16 cellular contexts compared by ENCODE assay signal in the genomic region with DNA sequence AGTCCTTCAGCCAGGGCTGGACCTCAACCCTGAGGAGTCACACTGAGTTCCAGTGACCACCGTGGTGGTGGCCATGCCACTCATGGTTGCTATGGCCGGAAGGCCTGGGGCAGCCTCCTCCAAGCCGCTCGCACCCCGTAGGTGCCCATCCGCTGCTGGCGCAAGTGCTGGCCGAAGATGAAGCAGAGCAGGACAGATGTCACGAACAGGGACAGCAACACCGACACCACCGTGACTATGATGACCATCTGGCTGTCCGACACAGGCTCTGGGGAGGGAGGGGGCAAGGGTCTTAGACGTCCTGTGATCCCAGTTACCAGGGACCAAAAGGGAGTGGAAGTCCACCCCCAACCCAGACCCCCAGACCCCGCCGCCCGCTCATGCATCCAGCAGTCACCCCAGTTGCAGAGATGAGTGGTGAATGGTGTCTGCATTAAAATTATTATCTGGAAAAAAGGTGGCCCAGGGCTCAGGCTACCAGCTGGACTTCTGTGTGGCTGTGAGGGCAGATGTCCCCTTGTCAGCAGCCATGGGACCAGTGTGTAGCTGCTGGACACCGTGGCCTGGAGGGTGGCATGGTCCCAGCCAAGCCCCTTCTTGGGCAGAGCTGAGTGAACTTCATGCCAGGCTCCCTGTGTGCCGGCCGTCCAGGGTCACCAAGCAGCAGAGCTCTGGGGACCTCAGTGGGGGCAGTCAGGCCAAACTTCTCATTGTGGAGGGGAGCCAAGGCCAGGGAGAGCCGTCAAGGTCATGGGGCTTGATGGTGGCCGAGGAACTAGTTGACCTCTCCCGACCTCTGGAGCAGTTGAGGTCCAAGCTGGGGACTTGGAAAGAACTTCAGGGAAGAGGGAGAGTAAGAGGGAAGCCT. TPM values are rescaled to one million over a fixed set of nuclear protein-coding genes. Genes with fewer than 3 reads are reported as not detected.
A peak's percentile ranks its signal among the peaks of the same experiment; 100 is the strongest.
DNase-seq lines count a peak whose midpoint lies in the region; ATAC-seq, FAIRE-seq and TF ChIP-seq lines count a peak whose summit lies in the region.
"Had no signal": no experiment of that assay in that cellular context is flagged by ENCODE, and none has a peak within 500 bp of the region (broad histone marks: within the 10 kb centered on the region; RNA-seq: fewer than 3 reads in every experiment).

No MANE protein-coding gene starts in this region.

- TF ChIP-seq CTCF in right atrium auricular region (IDR thresholded peaks at IDR 0.05) (no peak), coronary artery (IDR thresholded peaks at IDR 0.05) (no peak), psoas muscle (IDR thresholded peaks at IDR 0.05) (no peak)

- ATAC-seq in right cardiac atrium (no peak), psoas muscle (no peak), GM19395 (IDR thresholded peaks at IDR 0.05; ENCODE audit: unreplicated experiment) (no peak)

- H3K36me3 ChIP-seq in right atrium auricular region = no peaks in the 10 kb centered on the region
- no peaks in the 10 kb centered on the region for H3K36me3 ChIP-seq in psoas muscle (ENCODE audit: insufficient read depth in 1 of 2, low read depth in 1 of 2)
- H3K36me3 ChIP-seq: prostate gland had no signal

- 87% methylated on average over 22 of the region's 22 CpGs for WGBS in right cardiac atrium
- 60 to 71% (median 66%) methylated on average over 19 to 22 of the region's 22 CpGs for WGBS in psoas muscle, 3 donors

- TF ChIP-seq POLR2A in GM12892 (IDR thresholded peaks at IDR 0.05; ENCODE audit: low read depth, low read length) = no peak

- H3K4me1 ChIP-seq in right atrium auricular region = peaks cover 0 to 43% of the 10 kb centered on the region in 2 donors
- peaks cover 4% of the 10 kb centered on the region for H3K4me1 ChIP-seq in right cardiac atrium (ENCODE audit: control insufficient read depth, insufficient read depth, low read length)
- H3K4me1 ChIP-seq in psoas muscle = peaks cover 20% of the 10 kb centered on the region
- H3K4me1 ChIP-seq: prostate gland had no signal

- DNase-seq in right atrium auricular region (ENCODE audit: low spot score) (peak; percentile 46), right cardiac atrium (no peak), coronary artery (ENCODE audit: low spot score) (peak; percentile 60), psoas muscle (no peak), GM12892 (ENCODE audit: insufficient read length) (no peak), NCI-H446 treated with DMSO at 0.1 percent for 48 hours (lab: John Stamatoyannopoulos, UW) (no peak)
- DNase-seq: DMS53; effector memory CD4-positive, alpha-beta T cell; left lung; NCI-H2227 treated with DMSO at 0.1 percent for 48 hours had no signal

- FAIRE-seq in GM12892 (lab: Jason Lieb, UNC) = no peak
- FAIRE-seq: GM18507 had no signal

- H3K27me3 ChIP-seq in right atrium auricular region (peaks cover 0 to 7% of the 10 kb centered on the region in 2 donors), right cardiac atrium (ENCODE audit: control insufficient read depth, insufficient read depth) (no peaks in the 10 kb centered on the region), psoas muscle (ENCODE audit: insufficient read depth in 3 of 3, low read length in 2 of 3) (peaks cover 0 to 17% (median 4%) of the 10 kb centered on the region in 3 donors)

- H3K9me3 ChIP-seq in right atrium auricular region = no peaks in the 10 kb centered on the region
- no peaks in the 10 kb centered on the region for H3K9me3 ChIP-seq in right cardiac atrium (ENCODE audit: control insufficient read depth, low read length)
- H3K9me3 ChIP-seq in psoas muscle = no peaks in the 10 kb centered on the region
- H3K9me3 ChIP-seq: left lung, prostate gland had no signal

- intact Hi-C loops in right cardiac atrium (cut with DNase I) (no loop called here), psoas muscle (cut with DNase I) (no loop called here)

- H3K4me3 ChIP-seq in right atrium auricular region = no peak overlapping the region
- no peak overlapping the region for H3K4me3 ChIP-seq in right cardiac atrium (ENCODE audit: low read length)
- H3K4me3 ChIP-seq in coronary artery = no peak overlapping the region
- no peak overlapping the region for H3K4me3 ChIP-seq in psoas muscle
- H3K4me3 ChIP-seq: left lung, prostate gland had no signal

- H3K27ac ChIP-seq in right atrium auricular region (peak overlapping the region; percentile 70 to 76), right cardiac atrium (ENCODE audit: low read length) (no peak overlapping the region), coronary artery (peak overlapping the region in 1 of 2 donors; percentile 78), psoas muscle (peak overlapping the region; percentile 41)
- H3K27ac ChIP-seq: prostate gland, RWPE1 had no signal

RNA-seq across cellular contexts. Expression of a gene that starts 4.7 kb away (rescaled TPM):
- under 1 TPM in 1 of 2 donors, not detected in 1; 0.08 TPM for total RNA-seq in right atrium auricular region
- under 1 TPM in 3 of 4 donors, not detected in 1; 0.11 to 0.25 (median 0.15) TPM for total RNA-seq in right cardiac atrium
- 0.45 TPM for polyA plus RNA-seq in right cardiac atrium
- total RNA-seq in psoas muscle = under 1 TPM in 3 of 4 donors, not detected in 1; 0.19 to 0.47 (median 0.25) TPM
- polyA plus RNA-seq in psoas muscle = under 1 TPM; 0.09 to 0.13 (median 0.11) TPM
- 0.30 TPM for polyA plus RNA-seq in GM12892 (2012; ENCODE audit: missing spikeins)

RNA-seq across cellular contexts. Expression of a gene that starts 17.5 kb away (rescaled TPM):
- total RNA-seq in right atrium auricular region (100 to 1,000 TPM in 1 of 2 donors, 10 to 100 TPM in 1; 74.6 to 109 TPM), right cardiac atrium (10 to 100 TPM; 17.6 to 31.7 (median 26.3) TPM), psoas muscle (10 to 100 TPM; 22.5 to 34.8 (median 26.8) TPM)
- polyA plus RNA-seq in right cardiac atrium (50.3 TPM), psoas muscle (10 to 100 TPM; 20.4 to 50.0 (median 34.0) TPM)
- 33.1 TPM for polyA plus RNA-seq in GM12892 (2012; ENCODE audit: missing spikeins)

RNA-seq across cellular contexts. Expression of a gene that starts 30.2 kb away (rescaled TPM):
- total RNA-seq in right atrium auricular region (1 to 10 TPM in 1 of 2 donors, under 1 TPM in 1; 0.74 to 2.5 TPM), right cardiac atrium (1 to 10 TPM; 1.7 to 5.8 (median 3.0) TPM), psoas muscle (100 to 1,000 TPM in 2 of 4 donors, 10 to 100 TPM in 2; 45.9 to 137 (median 98.4) TPM)
- polyA plus RNA-seq in right cardiac atrium (1.6 TPM), psoas muscle (10 to 100 TPM in 2 of 3 donors, 1 to 10 TPM in 1; 3.8 to 34.9 (median 14.7) TPM)
- polyA plus RNA-seq in GM12892 (2012; ENCODE audit: missing spikeins) = 0.64 TPM
- total RNA-seq: HT1080 had no signal
- polyA plus RNA-seq: BJ had no signal

Comparison
In these comparisons a context has a peak if more than half of its experiments do, and no peak if none do; other contexts are left out.
1. DNase-seq: peak in right atrium auricular region (single experiment) and coronary artery (single experiment); none in right cardiac atrium (0 of 3), psoas muscle (0 of 2), GM12892 (single experiment) and NCI-H446 treated with DMSO at 0.1 percent for 48 hours (single experiment).
2. RNA of a gene that starts 30.2 kb away (total RNA-seq): 45.9 to 137 TPM in psoas muscle; 1.7 to 5.8 TPM in right cardiac atrium and 0.74 to 2.5 TPM in right atrium auricular region; every median in the first group is over 4 times any median in the second.